In the genomic region with DNA sequence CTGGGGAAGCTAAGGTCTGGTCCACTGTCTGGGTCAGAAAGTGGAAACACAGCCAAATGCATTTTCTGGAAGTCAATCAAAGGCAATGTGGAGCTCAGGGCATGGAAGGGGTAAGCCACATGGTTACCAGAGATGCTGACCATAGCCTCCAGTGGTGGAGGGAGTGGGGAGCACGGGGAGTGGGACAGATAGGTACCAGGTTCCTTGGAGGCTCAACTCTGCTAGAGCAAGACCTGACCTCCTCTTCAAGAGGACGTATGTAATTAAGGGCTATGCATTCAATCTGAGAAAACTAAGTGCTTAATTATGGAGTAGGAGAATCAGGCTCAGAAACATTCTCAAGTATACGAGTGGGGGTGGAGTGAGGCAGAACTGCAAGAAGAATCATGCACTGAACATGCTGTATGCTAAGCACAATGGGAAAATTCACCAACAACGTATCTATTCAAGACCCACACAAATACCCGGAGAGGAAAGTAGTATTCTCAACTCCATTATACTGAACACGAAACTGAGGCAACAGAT, we compare ENCODE assay signal across 1 cellular context.
TF ChIP-seq lines count a peak whose summit lies in the region.

No MANE protein-coding gene starts in this region.

TF ChIP-seq in IMR-90, 13 proteins besides CTCF, POLR2A, EP300 and RAD21 (continued from another document):
- TF ChIP-seq RCOR1 (IDR thresholded peaks at IDR 0.05; ENCODE audit: insufficient replicate concordance, low read length) (no peak), FOS (IDR thresholded peaks at IDR 0.05; ENCODE audit: low read depth, low read length) (no peak), MXI1 (IDR thresholded peaks at IDR 0.05; ENCODE audit: borderline replicate concordance, low read depth, low read length) (no peak)
- TF ChIP-seq, protein P1, sequence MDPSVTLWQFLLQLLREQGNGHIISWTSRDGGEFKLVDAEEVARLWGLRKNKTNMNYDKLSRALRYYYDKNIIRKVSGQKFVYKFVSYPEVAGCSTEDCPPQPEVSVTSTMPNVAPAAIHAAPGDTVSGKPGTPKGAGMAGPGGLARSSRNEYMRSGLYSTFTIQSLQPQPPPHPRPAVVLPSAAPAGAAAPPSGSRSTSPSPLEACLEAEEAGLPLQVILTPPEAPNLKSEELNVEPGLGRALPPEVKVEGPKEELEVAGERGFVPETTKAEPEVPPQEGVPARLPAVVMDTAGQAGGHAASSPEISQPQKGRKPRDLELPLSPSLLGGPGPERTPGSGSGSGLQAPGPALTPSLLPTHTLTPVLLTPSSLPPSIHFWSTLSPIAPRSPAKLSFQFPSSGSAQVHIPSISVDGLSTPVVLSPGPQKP (IDR thresholded peaks at IDR 0.05; ENCODE audit: borderline replicate concordance, low read depth, low read length) = no peak
